ENCODE assay signal across 24 cellular contexts in genomic region chr11:88169481-88169880, GRCh38. TPM values are rescaled to one million over a fixed set of nuclear protein-coding genes. Genes with fewer than 3 reads are reported as not detected.
"Had no signal": no experiment of that assay in that cellular context is flagged by ENCODE, and none has a peak within 500 bp of the region (broad histone marks: within the 10 kb centered on the region; RNA-seq: fewer than 3 reads in every experiment).

No MANE protein-coding gene starts in this region.

- H3K4me1 ChIP-seq: left lung had no signal

- H3K4me3 Mint-ChIP-seq: activated CD4-positive, alpha-beta T cell treated with anti-CD3 and anti-CD28 coated beads, Interleukin-2, amount 10 ng/mL, durations not matched to agents 24 days and 14 days; activated CD8-positive, alpha-beta T cell treated with anti-CD3 and anti-CD28 coated beads, Interleukin-2, amount 10 ng/mL, durations not matched to agents 7 days and 5 days; activated naive CD4-positive, alpha-beta T cell treated with anti-CD3 and anti-CD28 coated beads for 36 hours; activated T-cell treated with anti-CD3 and anti-CD28 coated beads, Interleukin-2, amount 50 U/mL, for 4 hours; T-cell had no signal

- H3K9me3 ChIP-seq: esophagus squamous epithelium, left lung, transverse colon had no signal

- H3K27ac Mint-ChIP-seq: activated CD4-positive, alpha-beta T cell treated with anti-CD3 and anti-CD28 coated beads, Interleukin-2, amount 10 ng/mL, durations not matched to agents 24 days and 14 days; activated CD8-positive, alpha-beta T cell treated with anti-CD3 and anti-CD28 coated beads, Interleukin-2, amount 10 ng/mL, durations not matched to agents 7 days and 5 days; activated naive CD4-positive, alpha-beta T cell treated with anti-CD3 and anti-CD28 coated beads for 36 hours; T-cell had no signal

- H3K9me3 Mint-ChIP-seq: activated CD4-positive, alpha-beta T cell treated with anti-CD3 and anti-CD28 coated beads, Interleukin-2, amount 10 ng/mL, durations not matched to agents 24 days and 14 days; activated naive CD4-positive, alpha-beta T cell treated with anti-CD3 and anti-CD28 coated beads for 36 hours; activated T-cell treated with anti-CD3 and anti-CD28 coated beads, Interleukin-2, amount 50 U/mL, for 4 hours; T-cell had no signal

- ATAC-seq: activated CD8-positive, alpha-beta T cell treated with anti-CD3 and anti-CD28 coated beads, Interleukin-2, amount 10 ng/mL, durations not matched to agents 7 days and 5 days; activated T-cell treated with anti-CD3 and anti-CD28 coated beads, Interleukin-2, amount 50 U/mL, for 4 hours; left lung; T-cell had no signal

- DNase-seq: activated CD8-positive, alpha-beta T cell treated with anti-CD3 and anti-CD28 coated beads, Interleukin-2, amount 10 ng/mL, durations not matched to agents 7 days and 5 days; activated naive CD4-positive, alpha-beta T cell treated with anti-CD3 and anti-CD28 coated beads for 36 hours; activated T-cell treated with anti-CD3 and anti-CD28 coated beads, Interleukin-2, amount 50 U/mL, for 4 hours; aorta; cerebellar nuclear complex; effector CD4-positive, alpha-beta T cell; esophagus squamous epithelium; foreskin melanocyte; glutamatergic neuron; hippocampal formation; kidney; left lung; occipital lobe; posterior cingulate gyrus; retina; stimulated activated CD4-positive, alpha-beta T cell treated with anti-CD3 and anti-CD28 coated beads, Interleukin-12 subunit alpha, Interleukin-12 subunit beta, amount 100 ng/mL, for 4 hours; stimulated activated CD4-positive, alpha-beta T cell treated with anti-CD3 and anti-CD28 coated beads, Interleukin-1b, Interleukin-23, amount 100 ng/mL, for 48 hours; stimulated activated CD8-positive, alpha-beta memory T cell treated with anti-CD3 and anti-CD28 coated beads, Interleukin-4, amount 100 ng/mL, for 48 hours; stimulated activated naive CD4-positive, alpha-beta T cell treated with Interleukin-2 at 50 U/mL for 16 hours; T-cell; T-helper 9 cell; transverse colon had no signal

- H3K36me3 ChIP-seq: left lung, transverse colon had no signal

- H3K4me3 ChIP-seq: esophagus squamous epithelium, left lung, transverse colon had no signal

- H3K36me3 Mint-ChIP-seq: T-cell had no signal

- H3K27me3 ChIP-seq: esophagus squamous epithelium, left lung, transverse colon had no signal

- H3K27ac ChIP-seq: esophagus squamous epithelium, left lung, transverse colon had no signal

RNA-seq across cellular contexts. Expression of gene RAB38, which starts 5.8 kb away (rescaled TPM):
- polyA plus RNA-seq: neural cell had no signal
